Comparison of ENCODE assay signal across 8 cellular contexts in the genomic region with DNA sequence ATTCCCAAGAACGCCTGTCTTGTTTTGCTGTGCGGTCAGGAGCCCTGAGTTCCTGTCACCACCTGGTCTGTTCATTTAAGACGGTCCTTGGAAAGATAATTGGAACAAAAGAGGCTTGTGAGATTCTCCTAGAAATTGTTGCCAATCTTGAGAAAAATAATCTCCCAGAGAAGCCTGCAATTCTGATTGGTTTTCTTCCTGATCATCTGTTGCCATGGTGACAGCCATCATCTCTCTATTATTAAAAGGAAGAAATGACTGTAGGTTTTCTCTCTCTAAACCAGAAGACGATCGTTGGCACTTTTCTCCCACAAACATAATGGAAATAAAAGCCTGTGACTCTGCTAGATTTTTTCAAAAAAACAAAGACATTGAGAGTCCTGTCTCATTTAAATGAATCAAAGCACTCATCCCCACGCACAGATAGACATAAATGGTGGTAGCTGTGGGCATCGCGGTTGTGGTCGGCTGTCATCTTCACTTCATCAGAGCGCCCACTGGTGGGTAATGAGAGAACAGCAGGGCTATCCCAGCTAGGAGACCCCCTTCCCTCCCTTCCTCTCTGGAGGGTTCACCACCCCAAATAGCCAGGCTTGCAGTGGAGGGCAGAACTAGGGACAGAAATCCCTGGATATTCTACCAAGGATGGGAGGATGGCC. TPM values are rescaled to one million over a fixed set of nuclear protein-coding genes. Genes with fewer than 3 reads are reported as not detected.
DNase-seq lines count a peak whose midpoint lies in the region; ATAC-seq and TF ChIP-seq lines count a peak whose summit lies in the region.
"Had no signal": no experiment of that assay in that cellular context is flagged by ENCODE, and none has a peak within 500 bp of the region (broad histone marks: within the 10 kb centered on the region; RNA-seq: fewer than 3 reads in every experiment).

No MANE protein-coding gene starts in this region.

- H3K27ac ChIP-seq in OCI-LY7 (ENCODE audit: low read depth, low read length, poor library complexity, severe bottlenecking) (no peak overlapping the region), dorsolateral prefrontal cortex (peak overlapping the region in 43 of 59 donors; percentile 0 to 81 (median 57))

- peak; percentile 79 for TF ChIP-seq CTCF in OCI-LY7 (conservative IDR thresholded peaks at IDR 0.05; ENCODE audit: low read length)
- peak in 29 of 56 donors; percentile 22 to 69 (median 50) for TF ChIP-seq CTCF in dorsolateral prefrontal cortex (IDR thresholded peaks at IDR 0.05 in 54 of 56, conservative IDR thresholded peaks at IDR 0.05 in 2 of 56; ENCODE audit: low read depth in 1 of 56, partially characterized antibody in 56 of 56)
- no peak for TF ChIP-seq CTCF in mucosa of descending colon (IDR thresholded peaks at IDR 0.05)

- H3K36me3 Mint-ChIP-seq in stimulated activated memory B cell treated with anti-CD40 and anti-IgM and Interleukin-4, amounts not matched to agents 10 μg/mL and 1 μg/mL and 100 μg/mL, for 72 hours = peaks cover 7% of the 10 kb centered on the region

- peak; percentile 27 for DNase-seq in GDM1 (lab: John Stamatoyannopoulos, UW)
- peak; percentile 47 for DNase-seq in OCI-LY7 (ENCODE audit: low spot score)
- DNase-seq in dorsolateral prefrontal cortex = peak in 5 of 10 donors; percentile 26 to 53 (median 38)
- DNase-seq in stimulated activated CD4-positive, alpha-beta T cell treated with anti-CD3 and anti-CD28 coated beads, Interleukin-1b, Interleukin-23, amount 100 ng/mL, for 48 hours = peak; percentile 46
- DNase-seq in NCI-H1092 (lab: John Stamatoyannopoulos, UW) = no peak
- DNase-seq in mucosa of descending colon = no peak

- intact Hi-C loops in OCI-LY7 (cut with micrococcal nuclease; ENCODE audit: unreplicated experiment) = no loop called here
- intact Hi-C loops in dorsolateral prefrontal cortex (cut with DNase I) = no loop called here
- intact Hi-C loops in mucosa of descending colon (cut with DNase I, micrococcal nuclease) = no loop called here

- H2AFZ ChIP-seq in OCI-LY7 (ENCODE audit: low read length) = no peak overlapping the region

- H4K20me1 ChIP-seq in OCI-LY7 (ENCODE audit: insufficient read depth, low read length) = no peaks in the 10 kb centered on the region

- no peak overlapping the region for H3K4me2 ChIP-seq in OCI-LY7 (ENCODE audit: low read length)

- BruUV-seq in OCI-LY7 (replicated peaks; lab: Mats Ljungman, UMichigan) = no TSS peak

- no peak for ATAC-seq in stimulated activated memory B cell treated with anti-CD40 and anti-IgM and Interleukin-4, amounts not matched to agents 10 μg/mL and 1 μg/mL and 100 μg/mL, for 72 hours
- no peak for ATAC-seq in mucosa of descending colon

- no peaks in the 10 kb centered on the region for H3K4me1 ChIP-seq in OCI-LY7 (ENCODE audit: insufficient read depth, low read length, poor library complexity, severe bottlenecking)
- H3K4me1 ChIP-seq in mucosa of descending colon (ENCODE audit: low read depth) = no peaks in the 10 kb centered on the region

- peaks cover 15% of the 10 kb centered on the region for H3K4me1 Mint-ChIP-seq in stimulated activated memory B cell treated with anti-CD40 and anti-IgM and Interleukin-4, amounts not matched to agents 10 μg/mL and 1 μg/mL and 100 μg/mL, for 72 hours

- no peaks in the 10 kb centered on the region for H3K79me2 ChIP-seq in OCI-LY7 (ENCODE audit: insufficient read depth, low read depth, low read length)

- H3K4me3 ChIP-seq in OCI-LY7 (ENCODE audit: low read depth, low read length, poor library complexity, severe bottlenecking) (no peak overlapping the region), dorsolateral prefrontal cortex (peak overlapping the region in 45 of 59 donors; percentile 0 to 51 (median 30)), mucosa of descending colon (no peak overlapping the region)

- H3K36me3 ChIP-seq in OCI-LY7 (ENCODE audit: insufficient read depth, low read length) (no peaks in the 10 kb centered on the region), mucosa of descending colon (ENCODE audit: low read depth) (no peaks in the 10 kb centered on the region)

- H3K9me2 ChIP-seq in OCI-LY7 (ENCODE audit: insufficient read depth, low read length) = no peaks in the 10 kb centered on the region

- no peaks in the 10 kb centered on the region for H3K9me3 ChIP-seq in OCI-LY7 (ENCODE audit: low read length)
- H3K9me3 ChIP-seq in mucosa of descending colon = no peaks in the 10 kb centered on the region

- CTCF ChIA-PET in OCI-LY7 (lab: Charles Lee; ENCODE audit: unreplicated experiment) = interaction anchor here (0.5 kb wide), 1 partner anchor 18 kb away, joined by 5 read pairs; no protein-coding TSS in a partner anchor

- no peak overlapping the region for H3K4me3 Mint-ChIP-seq in stimulated activated memory B cell treated with anti-CD40 and anti-IgM and Interleukin-4, amounts not matched to agents 10 μg/mL and 1 μg/mL and 100 μg/mL, for 72 hours
- H3K4me3 Mint-ChIP-seq: activated naive CD8-positive, alpha-beta T cell had no signal

- POLR2A ChIA-PET in OCI-LY7 (lab: Charles Lee) = no interaction called here

- no peaks in the 10 kb centered on the region for H3K27me3 Mint-ChIP-seq in stimulated activated memory B cell treated with anti-CD40 and anti-IgM and Interleukin-4, amounts not matched to agents 10 μg/mL and 1 μg/mL and 100 μg/mL, for 72 hours
- H3K27me3 Mint-ChIP-seq: activated naive CD8-positive, alpha-beta T cell had no signal

- H3K27me3 ChIP-seq in dorsolateral prefrontal cortex = no peaks in the 10 kb centered on the region

- H3K27ac Mint-ChIP-seq in stimulated activated memory B cell treated with anti-CD40 and anti-IgM and Interleukin-4, amounts not matched to agents 10 μg/mL and 1 μg/mL and 100 μg/mL, for 72 hours = no peak overlapping the region
- H3K27ac Mint-ChIP-seq: activated naive CD8-positive, alpha-beta T cell had no signal

- peaks cover 8% of the 10 kb centered on the region for H3K9me3 Mint-ChIP-seq in stimulated activated memory B cell treated with anti-CD40 and anti-IgM and Interleukin-4, amounts not matched to agents 10 μg/mL and 1 μg/mL and 100 μg/mL, for 72 hours

RNA-seq across cellular contexts. Expression of a gene that starts 21.7 kb away (rescaled TPM):
- 175 and 205 TPM in 2 replicates for total RNA-seq in OCI-LY7 (2014; rRNA removed; shearing (Covaris generic))
- total RNA-seq in OCI-LY7 (2022) (198 and 246 TPM in 2 replicates), dorsolateral prefrontal cortex (1,000 to 10,000 TPM in 107 of 120 experiments, 100 to 1,000 TPM in 13; 467 to 2,124 (median 1,470) TPM), mucosa of descending colon (100 to 1,000 TPM; 241 to 325 (median 252) TPM)

RNA-seq across cellular contexts. Expression of a gene that starts 45.5 kb away (rescaled TPM):
- 0.25 and 0.26 TPM in 2 replicates for total RNA-seq in OCI-LY7 (2014; rRNA removed; shearing (Covaris generic))
- total RNA-seq in OCI-LY7 (2022) = not detected in 2 replicates
- total RNA-seq in dorsolateral prefrontal cortex = 1 to 10 TPM in 20 of 120 experiments, under 1 TPM in 69, not detected in 31; 0.19 to 2.5 (median 0.63) TPM
- total RNA-seq in mucosa of descending colon = 1 to 10 TPM in 2 of 3 donors, under 1 TPM in 1; 0.49 to 2.4 (median 2.1) TPM

RNA-seq across cellular contexts. Expression of a gene that starts 56.6 kb away (rescaled TPM):
- not detected in 2 replicates for total RNA-seq in OCI-LY7 (2014; rRNA removed; shearing (Covaris generic))
- not detected in 2 replicates for total RNA-seq in OCI-LY7 (2022)
- total RNA-seq in dorsolateral prefrontal cortex = 1 to 10 TPM in 43 of 120 experiments, not detected in 77; 3.1 to 9.9 (median 5.0) TPM
- 1 to 10 TPM in 1 of 3 donors, not detected in 2; 2.3 TPM for total RNA-seq in mucosa of descending colon

Comparison
In these comparisons a context has a peak if more than half of its experiments do, and no peak if none do; other contexts are left out.
1. DNase-seq: peak in GDM1 (single experiment), OCI-LY7 (single experiment) and stimulated activated CD4-positive, alpha-beta T cell treated with anti-CD3 and anti-CD28 coated beads, Interleukin-1b, Interleukin-23, amount 100 ng/mL, for 48 hours (single experiment); none in NCI-H1092 (single experiment) and mucosa of descending colon (0 of 3).
2. H3K4me3 ChIP-seq: peak in dorsolateral prefrontal cortex (45 of 59); none in OCI-LY7 (single experiment) and mucosa of descending colon (single experiment).